ENCODE assay signal across 1 cellular context in the genomic region with DNA sequence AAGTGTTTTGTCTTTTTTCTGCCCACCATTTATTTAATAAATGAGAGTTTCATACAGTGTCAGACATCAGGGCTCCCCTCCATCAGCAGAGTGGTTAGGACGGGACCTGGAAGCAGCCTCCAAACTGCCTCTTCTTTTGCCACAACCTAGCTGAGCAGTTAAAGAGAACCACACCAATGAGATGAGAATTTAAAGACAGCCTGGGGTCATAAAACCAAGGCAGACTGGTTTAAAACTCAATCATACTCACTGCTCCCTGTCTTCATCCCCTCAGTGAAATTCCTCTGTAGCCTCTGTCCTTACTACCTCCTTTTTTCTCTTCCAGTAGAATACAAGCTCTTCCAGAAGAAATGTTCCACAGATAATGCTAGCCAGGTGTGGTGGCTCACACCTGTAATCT.
TF ChIP-seq lines count a peak whose summit lies in the region.

No MANE protein-coding gene starts in this region.

TF ChIP-seq in GM12878, 131 proteins besides CTCF, POLR2A, EP300 and RAD21:
- no peak for TF ChIP-seq USF2 (IDR thresholded peaks at IDR 0.05; ENCODE audit: borderline replicate concordance, low read depth, low read length)
- TF ChIP-seq GABPA (IDR thresholded peaks at IDR 0.05; ENCODE audit: low read depth) = no peak
- TF ChIP-seq POLR2AphosphoS5 (IDR thresholded peaks at IDR 0.05; ENCODE audit: low read length) = no peak
- no peak for TF ChIP-seq LARP7 (IDR thresholded peaks at IDR 0.05)
- no peak for TF ChIP-seq SMAD5 (IDR thresholded peaks at IDR 0.05; ENCODE audit: low read depth)
